ENCODE assay signal across 9 cellular contexts in genomic region chr5:176817864-176818377, GRCh38. TPM values are rescaled to one million over a fixed set of nuclear protein-coding genes. Genes with fewer than 3 reads are reported as not detected.
DNase-seq lines count a peak whose midpoint lies in the region; ATAC-seq and TF ChIP-seq lines count a peak whose summit lies in the region.
"Had no signal": no experiment of that assay in that cellular context is flagged by ENCODE, and none has a peak within 500 bp of the region (broad histone marks: within the 10 kb centered on the region; RNA-seq: fewer than 3 reads in every experiment).

No MANE protein-coding gene starts in this region.

- intact Hi-C loops in prostate gland (cut with DNase I): no loop called here

- TF ChIP-seq CTCF in fibroblast of villous mesenchyme (IDR thresholded peaks at IDR 0.05; ENCODE audit: insufficient read depth, low read depth, low read length) (peak; percentile 34), prostate gland (IDR thresholded peaks at IDR 0.05) (peak in 1 of 4 experiments; percentile 14)

- WGBS in prostate gland: 1% methylated on average over 50 of the region's 52 CpGs

- H3K4me3 ChIP-seq in fibroblast of villous mesenchyme (ENCODE audit: low read depth, low read length): peak overlapping the region; percentile 42
- H3K4me3 ChIP-seq in prostate gland: peak overlapping the region; percentile 17 to 35

- DNase-seq in stimulated activated CD4-positive, alpha-beta T cell treated with anti-CD3 and anti-CD28 coated beads, Interleukin-15, amount 100 ng/mL, for 24 hours: peak; percentile 58
- DNase-seq in stimulated activated CD4-positive, alpha-beta T cell treated with anti-CD3 and anti-CD28 coated beads, Interleukin-12 subunit alpha, Interleukin-12 subunit beta, amount 100 ng/mL, for 4 hours: no peak
- DNase-seq in fibroblast of villous mesenchyme (ENCODE audit: low read depth) (peak; percentile 8), prostate gland (ENCODE audit: low spot score) (no peak), mucosa of gallbladder (ENCODE audit: low spot score) (no peak)

- ATAC-seq in HG03097 (IDR thresholded peaks at IDR 0.05; ENCODE audit: low FRiP score, unreplicated experiment): peak; percentile 23
- ATAC-seq in SK-N-SH treated with all-trans-retinoic acid at 6 μM for 48 hours: peak; percentile 71
- ATAC-seq in GM18519 (IDR thresholded peaks at IDR 0.05; ENCODE audit: low FRiP score, unreplicated experiment): no peak

- H3K9me3 ChIP-seq in prostate gland: no peaks in the 10 kb centered on the region

- no peaks in the 10 kb centered on the region for H3K4me1 ChIP-seq in prostate gland (replicated peaks)

- H3K27ac ChIP-seq in prostate gland: no peak overlapping the region
- H3K27ac ChIP-seq: epithelial cell of prostate had no signal

- no peaks in the 10 kb centered on the region for H3K36me3 ChIP-seq in prostate gland

- no peak for TF ChIP-seq POLR2A in prostate gland (IDR thresholded peaks at IDR 0.05)

- H3K27me3 ChIP-seq in prostate gland (replicated peaks; ENCODE audit: insufficient read depth): peaks cover 23% of the 10 kb centered on the region

TF ChIP-seq in SK-N-SH treated with all-trans-retinoic acid at 6 μM for 48 hours, 23 proteins besides CTCF, POLR2A, EP300 and RAD21:
- TF ChIP-seq GLIS3 (CRISPR knock-in tag; IDR thresholded peaks at IDR 0.05) (no peak), OSR1 (CRISPR knock-in tag; IDR thresholded peaks at IDR 0.05) (no peak), SNAI2 (CRISPR knock-in tag; IDR thresholded peaks at IDR 0.05) (no peak), ZC3H10 (CRISPR knock-in tag; IDR thresholded peaks at IDR 0.05) (no peak), PPARA (CRISPR knock-in tag; IDR thresholded peaks at IDR 0.05; ENCODE audit: borderline replicate concordance) (no peak), ZNF565 (CRISPR knock-in tag; conservative IDR thresholded peaks at IDR 0.05; ENCODE audit: low read depth) (no peak), ZNF8 (CRISPR knock-in tag; IDR thresholded peaks at IDR 0.05) (no peak)

RNA-seq across cellular contexts. Expression of gene UNC5A, which starts 7.6 kb away (rescaled TPM):
- not detected in 2 replicates for total RNA-seq in fibroblast of villous mesenchyme
- total RNA-seq in prostate gland: 1 to 10 TPM in 1 of 2 donors, under 1 TPM in 1; 0.18 to 1.5 TPM
- 0.14 TPM for total RNA-seq in mucosa of gallbladder

Comparison
In these comparisons a context has a peak if more than half of its experiments do, and no peak if none do; other contexts are left out.
1. DNase-seq: peak in stimulated activated CD4-positive, alpha-beta T cell treated with anti-CD3 and anti-CD28 coated beads, Interleukin-15, amount 100 ng/mL, for 24 hours (single experiment) and fibroblast of villous mesenchyme (single experiment); none in stimulated activated CD4-positive, alpha-beta T cell treated with anti-CD3 and anti-CD28 coated beads, Interleukin-12 subunit alpha, Interleukin-12 subunit beta, amount 100 ng/mL, for 4 hours (single experiment), prostate gland (single experiment) and mucosa of gallbladder (single experiment).